In genomic region chr14:68939893-68940613, GRCh38 we compare ENCODE assay signal across 8 cellular contexts.
A peak's percentile ranks its signal among the peaks of the same experiment; 100 is the strongest.
DNase-seq lines count a peak whose midpoint lies in the region; ATAC-seq and TF ChIP-seq lines count a peak whose summit lies in the region.

No MANE protein-coding gene starts in this region.

- DNase-seq in AG09309 (ENCODE audit: low read depth) (peak; percentile 87), NCI-H226 (peak; percentile 94), ecto neural progenitor cell (ENCODE audit: low spot score) (peak; percentile 79), KBM-7 (no peak), amygdala (lab: John Stamatoyannopoulos, UW) (no peak), NCI-H1048 (lab: John Stamatoyannopoulos, UW) (no peak)

- no peak for TF ChIP-seq CTCF in AG09309 (IDR thresholded peaks at IDR 0.05; ENCODE audit: control insufficient read depth, insufficient read depth, low read depth, low read length, missing control alignments)

- no peaks in the 10 kb centered on the region for H3K9me3 ChIP-seq in mucosa of stomach (ENCODE audit: control insufficient read depth, low read length)

- H3K4me3 ChIP-seq in AG09309 (ENCODE audit: control insufficient read depth, low read depth, low read length) (no peak overlapping the region), mucosa of stomach (ENCODE audit: low read length) (no peak overlapping the region)

- no peak for ATAC-seq in HG02571 (IDR thresholded peaks at IDR 0.05; ENCODE audit: unreplicated experiment)

- H3K36me3 ChIP-seq in mucosa of stomach (ENCODE audit: control insufficient read depth, insufficient read depth, low read length), result no peaks in the 10 kb centered on the region

- H3K4me1 ChIP-seq in mucosa of stomach (ENCODE audit: control insufficient read depth, insufficient read depth, low read length), result peaks cover 87% of the 10 kb centered on the region

- no peaks in the 10 kb centered on the region for H3K27me3 ChIP-seq in mucosa of stomach (ENCODE audit: control insufficient read depth, insufficient read depth, low read length)

- H3K9ac ChIP-seq in mucosa of stomach (ENCODE audit: low read length), result peak overlapping the region; percentile 30

- in situ Hi-C loops in KBM-7 (cut with MboI; ENCODE audit: low pct_unique_long_range_greater_than_20kb, low sequenced_read_pairs), result no loop called here

Comparison
In these comparisons a context has a peak if more than half of its experiments do, and no peak if none do; other contexts are left out.
1. DNase-seq: peak in AG09309 (single experiment), NCI-H226 (single experiment) and ecto neural progenitor cell (single experiment); none in KBM-7 (single experiment), amygdala (0 of 56) and NCI-H1048 (single experiment).